9 cellular contexts compared by ENCODE assay signal in the genomic region with DNA sequence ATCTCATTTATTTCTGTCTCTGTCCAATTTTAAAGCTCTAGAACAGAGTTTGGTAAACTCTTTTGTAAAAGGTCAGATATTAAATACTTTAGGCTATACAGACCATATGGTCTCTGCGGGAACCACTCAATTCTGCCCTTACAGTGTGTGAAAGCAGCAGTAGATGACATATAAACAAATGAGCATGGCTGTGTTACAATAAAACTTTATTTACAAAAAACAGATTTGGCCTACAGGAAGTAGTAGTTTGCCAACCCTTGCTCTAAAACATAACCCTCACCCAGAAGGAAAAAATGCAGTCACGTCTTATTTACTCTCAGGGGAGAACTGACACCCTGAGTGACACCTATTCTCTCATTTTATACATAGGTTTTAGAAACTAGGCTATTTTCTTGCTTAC.
"Had no signal": no experiment of that assay in that cellular context is flagged by ENCODE, and none has a peak within 500 bp of the region (broad histone marks: within the 10 kb centered on the region; RNA-seq: fewer than 3 reads in every experiment).

No MANE protein-coding gene starts in this region.

- H2AFZ ChIP-seq: GM23248 had no signal

- H3K4me3 ChIP-seq: GM23248 had no signal

- H3K4me2 ChIP-seq: KMS-11 had no signal

- H3K4me3 Mint-ChIP-seq: H9 had no signal

- FAIRE-seq: H1, H54 had no signal

- H3K27ac ChIP-seq: GM23248, HL-60, KMS-11 had no signal

- DNase-seq: GM23248, H9, HCEC 1CT, IMR-90, KBM-7 had no signal

- H3K9ac ChIP-seq: GM23248, KMS-11 had no signal
